ENCODE assay signal across 26 cellular contexts in the genomic region with DNA sequence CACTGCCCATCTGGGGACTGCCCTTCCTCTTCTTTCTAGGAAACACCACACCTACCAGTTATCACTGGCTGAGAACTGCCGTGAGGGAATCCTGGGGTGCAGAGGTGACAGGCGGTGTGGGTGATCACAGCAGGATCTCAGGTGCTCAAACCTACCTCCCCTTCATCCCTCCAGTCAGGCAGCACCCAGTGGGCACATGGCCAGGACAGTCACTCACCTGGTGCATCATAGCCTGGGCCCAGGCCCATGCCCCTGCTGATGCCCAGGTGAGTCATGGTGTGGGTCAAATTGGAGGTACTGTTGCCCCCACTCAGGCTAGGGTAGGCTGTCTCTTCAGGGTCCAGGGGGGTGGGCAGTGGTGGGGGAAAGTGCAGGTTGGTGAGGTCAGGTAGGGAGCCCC. TPM values are rescaled to one million over a fixed set of nuclear protein-coding genes. Genes with fewer than 3 reads are reported as not detected.
DNase-seq lines count a peak whose midpoint lies in the region; ATAC-seq and TF ChIP-seq lines count a peak whose summit lies in the region.
"Had no signal": no experiment of that assay in that cellular context is flagged by ENCODE, and none has a peak within 500 bp of the region (broad histone marks: within the 10 kb centered on the region; RNA-seq: fewer than 3 reads in every experiment).

No MANE protein-coding gene starts in this region.

- H3K4me3 Mint-ChIP-seq in stimulated activated memory B cell treated with anti-CD40 and anti-IgM and Interleukin-4, amounts not matched to agents 10 μg/mL and 1 μg/mL and 100 μg/mL, for 72 hours: no peak overlapping the region

- no peaks in the 10 kb centered on the region for H3K27me3 Mint-ChIP-seq in stimulated activated memory B cell treated with anti-CD40 and anti-IgM and Interleukin-4, amounts not matched to agents 10 μg/mL and 1 μg/mL and 100 μg/mL, for 72 hours

- no peak overlapping the region for H3K4me3 ChIP-seq in epithelial cell of esophagus (ENCODE audit: low read length)
- H3K4me3 ChIP-seq: BLaER1 treated with 17β-estradiol and CSF1 and Interleukin-3, amounts not matched to agents 10 nM and 100 nM; psoas muscle; tibial artery had no signal

- no peaks in the 10 kb centered on the region for H3K9me3 Mint-ChIP-seq in activated naive CD4-positive, alpha-beta T cell treated with anti-CD3 and anti-CD28 coated beads, Interleukin-2, amount 50 U/mL, for 72 hours
- no peaks in the 10 kb centered on the region for H3K9me3 Mint-ChIP-seq in stimulated activated memory B cell treated with anti-CD40 and anti-IgM and Interleukin-4, amounts not matched to agents 10 μg/mL and 1 μg/mL and 100 μg/mL, for 72 hours

- peaks cover 8 to 15% of the 10 kb centered on the region in 2 donors for H3K36me3 Mint-ChIP-seq in activated naive CD4-positive, alpha-beta T cell treated with anti-CD3 and anti-CD28 coated beads, Interleukin-2, amount 50 U/mL, for 72 hours
- peaks cover 57% of the 10 kb centered on the region for H3K36me3 Mint-ChIP-seq in stimulated activated memory B cell treated with anti-CD40 and anti-IgM and Interleukin-4, amounts not matched to agents 10 μg/mL and 1 μg/mL and 100 μg/mL, for 72 hours

- peak overlapping the region; percentile 13; the same call in 1 of the 2 replicates for H3K27ac ChIP-seq in RWPE1
- H3K27ac ChIP-seq: psoas muscle, tibial artery had no signal

- peaks cover 79% of the 10 kb centered on the region for H3K4me1 Mint-ChIP-seq in stimulated activated memory B cell treated with anti-CD40 and anti-IgM and Interleukin-4, amounts not matched to agents 10 μg/mL and 1 μg/mL and 100 μg/mL, for 72 hours

- H3K27ac Mint-ChIP-seq in activated naive CD4-positive, alpha-beta T cell treated with anti-CD3 and anti-CD28 coated beads, Interleukin-2, amount 50 U/mL, for 72 hours: peak overlapping the region; percentile 41 to 64
- peak overlapping the region; percentile 55 for H3K27ac Mint-ChIP-seq in stimulated activated memory B cell treated with anti-CD40 and anti-IgM and Interleukin-4, amounts not matched to agents 10 μg/mL and 1 μg/mL and 100 μg/mL, for 72 hours

- no peak for TF ChIP-seq CTCF in RWPE1 (conservative IDR thresholded peaks at IDR 0.05; ENCODE audit: low read depth)
- TF ChIP-seq CTCF in epithelial cell of esophagus (IDR thresholded peaks at IDR 0.05; ENCODE audit: insufficient read depth, low read depth, low read length, missing control alignments): no peak

- POLR2A ChIA-PET in RWPE1 (lab: Yijun Ruan, JAX; ENCODE audit: low non-redundant PET): no interaction called here

- CTCF ChIA-PET in RWPE1 (lab: Yijun Ruan, JAX): interaction anchor here (1.1 kb wide), 1 partner anchor 35 kb away, joined by 3 read pairs; no protein-coding TSS in a partner anchor

- no peak for ATAC-seq in activated naive CD4-positive, alpha-beta T cell treated with anti-CD3 and anti-CD28 coated beads, Interleukin-2, amount 50 U/mL, for 72 hours
- ATAC-seq in stimulated activated memory B cell treated with anti-CD40 and anti-IgM and Interleukin-4, amounts not matched to agents 10 μg/mL and 1 μg/mL and 100 μg/mL, for 72 hours: no peak
- ATAC-seq: Panc1, psoas muscle, sciatic nerve had no signal

- DNase-seq in activated naive CD4-positive, alpha-beta T cell treated with anti-CD3 and anti-CD28 coated beads, Interleukin-2, amount 50 U/mL, for 72 hours (ENCODE audit: low spot score in 2 of 2): no peak
- no peak for DNase-seq in activated naive CD4-positive, alpha-beta T cell (lab: John Stamatoyannopoulos, UW)
- DNase-seq in RWPE1 (ENCODE audit: low spot score): peak; percentile 47
- peak; percentile 60 for DNase-seq in epithelial cell of esophagus (ENCODE audit: low read depth)
- no peak for DNase-seq in pons (ENCODE audit: low spot score)
- DNase-seq in DMS79 (lab: John Stamatoyannopoulos, UW): no peak
- DNase-seq: activated CD4-positive, alpha-beta T cell treated with anti-CD3 and anti-CD28 coated beads for 1 hour; activated naive CD4-positive, alpha-beta T cell treated with Interleukin-2 at 50 U/mL for 16 hours; activated T-cell treated with anti-CD3 and anti-CD28 coated beads, Interleukin-2, amount 50 U/mL, for 1 hour; DMS79 treated with DMSO at 0.1 percent for 48 hours; effector CD4-positive, alpha-beta T cell; GDM1; glutamatergic neuron; Kasumi-1; NCI-H1436; NCI-H2081 treated with DMSO at 0.1 percent for 48 hours; NCI-H2227 treated with DMSO at 0.1 percent for 48 hours; NCI-H69; psoas muscle; SHP77 treated with DMSO at 0.1 percent for 48 hours; stimulated activated CD4-positive, alpha-beta T cell treated with anti-CD3 and anti-CD28 coated beads, Interleukin-2, amount 100 ng/mL, for 48 hours; tibial artery had no signal

RNA-seq across cellular contexts. Expression of a gene that starts 5.3 kb away (rescaled TPM):
- total RNA-seq in activated naive CD4-positive, alpha-beta T cell treated with anti-CD3 and anti-CD28 coated beads, Interleukin-2, amount 50 U/mL, for 72 hours: 100 to 1,000 TPM; 131 to 132 TPM

RNA-seq across cellular contexts. Expression of a gene that starts 6.6 kb away (rescaled TPM):
- 100 to 1,000 TPM in 1 of 2 donors, 10 to 100 TPM in 1; 67.6 to 174 TPM for total RNA-seq in activated naive CD4-positive, alpha-beta T cell treated with anti-CD3 and anti-CD28 coated beads, Interleukin-2, amount 50 U/mL, for 72 hours

RNA-seq across cellular contexts. Expression of a gene that starts 11.5 kb away (rescaled TPM):
- 10 to 100 TPM; 54.9 to 96.6 TPM for total RNA-seq in activated naive CD4-positive, alpha-beta T cell treated with anti-CD3 and anti-CD28 coated beads, Interleukin-2, amount 50 U/mL, for 72 hours

RNA-seq across cellular contexts. Expression of a gene that starts 15.9 kb away (rescaled TPM):
- 10 to 100 TPM in 1 of 2 donors, 1 to 10 TPM in 1; 8.9 to 12.0 TPM for total RNA-seq in activated naive CD4-positive, alpha-beta T cell treated with anti-CD3 and anti-CD28 coated beads, Interleukin-2, amount 50 U/mL, for 72 hours

RNA-seq across cellular contexts. Expression of a gene that starts 25.7 kb away (rescaled TPM):
- 100 to 1,000 TPM in 1 of 2 donors, 10 to 100 TPM in 1; 51.0 to 130 TPM for total RNA-seq in activated naive CD4-positive, alpha-beta T cell treated with anti-CD3 and anti-CD28 coated beads, Interleukin-2, amount 50 U/mL, for 72 hours

Comparison
In these comparisons a context has a peak if more than half of its experiments do, and no peak if none do; other contexts are left out.
1. DNase-seq: peak in RWPE1 (single experiment) and epithelial cell of esophagus (single experiment); none in activated naive CD4-positive, alpha-beta T cell treated with anti-CD3 and anti-CD28 coated beads, Interleukin-2, amount 50 U/mL, for 72 hours (0 of 2), activated naive CD4-positive, alpha-beta T cell (0 of 4), pons (single experiment) and DMS79 (single experiment).